Comparison of ENCODE assay signal across 16 cellular contexts in the genomic region with DNA sequence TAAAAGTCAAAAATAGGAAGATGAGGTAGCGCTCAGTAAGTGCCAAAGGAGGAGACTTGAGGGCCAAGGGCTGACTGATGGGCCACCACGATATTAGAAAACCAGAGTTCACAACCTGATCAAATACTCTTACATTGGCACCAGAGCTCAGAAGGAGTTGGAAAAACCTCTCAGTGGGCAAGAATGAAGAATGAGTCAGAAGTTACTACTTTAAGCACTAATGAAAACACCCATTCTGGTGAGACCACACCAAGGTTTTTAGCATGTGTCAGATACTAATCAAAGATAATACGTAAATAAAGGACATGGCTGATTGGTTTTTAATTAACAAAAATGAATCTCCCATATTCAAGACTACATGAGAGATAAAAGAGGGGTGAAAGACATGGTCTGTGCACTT.
DNase-seq lines count a peak whose midpoint lies in the region; ATAC-seq and TF ChIP-seq lines count a peak whose summit lies in the region.
"Had no signal": no experiment of that assay in that cellular context is flagged by ENCODE, and none has a peak within 500 bp of the region (broad histone marks: within the 10 kb centered on the region; RNA-seq: fewer than 3 reads in every experiment).

No MANE protein-coding gene starts in this region.

- no peaks in the 10 kb centered on the region for H3K27me3 Mint-ChIP-seq in chondrocyte (ENCODE audit: low read depth)
- H3K27me3 Mint-ChIP-seq: activated CD4-positive, alpha-beta memory T cell treated with anti-CD3 and anti-CD28 coated beads, Interleukin-2, amount 10 ng/mL, durations not matched to agents 7 days and 5 days had no signal

- peak; percentile 24 for DNase-seq in AG10803 (ENCODE audit: low read depth)
- peak; percentile 57 for DNase-seq in M059J (ENCODE audit: low read depth)
- no peak for DNase-seq in chondrocyte (ENCODE audit: low spot score)
- DNase-seq in Ammon's horn (ENCODE audit: low spot score): no peak
- no peak for DNase-seq in left cardiac atrium
- no peak for DNase-seq in HuH-7 (ENCODE audit: low spot score)
- DNase-seq: activated CD4-positive, alpha-beta memory T cell treated with anti-CD3 and anti-CD28 coated beads, Interleukin-2, amount 10 ng/mL, durations not matched to agents 7 days and 5 days; BE2C; NCI-H2029 treated with DMSO at 0.1 percent for 48 hours; NCI-H524 treated with DMSO at 0.1 percent for 48 hours; OCI-M1 had no signal

- H3K4me3 Mint-ChIP-seq in chondrocyte (ENCODE audit: unreplicated experiment): no peak overlapping the region
- H3K4me3 Mint-ChIP-seq: activated CD4-positive, alpha-beta memory T cell treated with anti-CD3 and anti-CD28 coated beads, Interleukin-2, amount 10 ng/mL, durations not matched to agents 7 days and 5 days; nephron had no signal

- peaks cover 4% of the 10 kb centered on the region for H3K9me3 Mint-ChIP-seq in chondrocyte (ENCODE audit: low read depth)
- H3K9me3 Mint-ChIP-seq: activated CD4-positive, alpha-beta memory T cell treated with anti-CD3 and anti-CD28 coated beads, Interleukin-2, amount 10 ng/mL, durations not matched to agents 7 days and 5 days; nephron had no signal

- peaks cover 18% of the 10 kb centered on the region for H3K36me3 ChIP-seq in neutrophil
- H3K36me3 ChIP-seq: BE2C had no signal

- peak overlapping the region; percentile 71 for H3K27ac ChIP-seq in neutrophil
- H3K27ac ChIP-seq: SK-N-MC had no signal

- H3K36me3 Mint-ChIP-seq in chondrocyte (ENCODE audit: low read depth): peaks cover 26% of the 10 kb centered on the region

- intact Hi-C loops in left cardiac atrium (cut with DNase I): no loop called here

- peak overlapping the region; percentile 94 for H3K27ac Mint-ChIP-seq in chondrocyte (ENCODE audit: unreplicated experiment)
- H3K27ac Mint-ChIP-seq: activated CD4-positive, alpha-beta memory T cell treated with anti-CD3 and anti-CD28 coated beads, Interleukin-2, amount 10 ng/mL, durations not matched to agents 7 days and 5 days; nephron had no signal

- no peaks in the 10 kb centered on the region for H3K27me3 ChIP-seq in neutrophil
- H3K27me3 ChIP-seq: BE2C had no signal

- TF ChIP-seq CTCF in AG10803 (conservative IDR thresholded peaks at IDR 0.05; ENCODE audit: low read length) (no peak), chondrocyte (IDR thresholded peaks at IDR 0.05) (no peak), neutrophil (IDR thresholded peaks at IDR 0.05) (no peak)

- ATAC-seq in left cardiac atrium (no peak), GM19397 (IDR thresholded peaks at IDR 0.05; ENCODE audit: unreplicated experiment) (no peak)
- ATAC-seq: HCT116 had no signal

- no peak overlapping the region for H3K4me3 ChIP-seq in AG10803 (ENCODE audit: low read length)
- H3K4me3 ChIP-seq in neutrophil (ENCODE audit: low read depth in 1 of 2, low read length in 1 of 2): no peak overlapping the region
- H3K4me3 ChIP-seq: SK-N-MC had no signal

- H3K4me1 ChIP-seq in neutrophil (ENCODE audit: control insufficient read depth in 1 of 2, insufficient read depth in 1 of 2, low read depth in 1 of 2, low read length in 1 of 2): peaks cover 10 to 13% of the 10 kb centered on the region in 2 experiments
- H3K4me1 ChIP-seq: BE2C had no signal

- H3K4me1 Mint-ChIP-seq in chondrocyte (ENCODE audit: low read depth): peaks cover 39% of the 10 kb centered on the region

- H3K9me3 ChIP-seq in neutrophil: no peaks in the 10 kb centered on the region
- H3K9me3 ChIP-seq: BE2C had no signal

Comparison
In these comparisons a context has a peak if more than half of its experiments do, and no peak if none do; other contexts are left out.
1. DNase-seq: peak in AG10803 (single experiment) and M059J (single experiment); none in chondrocyte (single experiment), Ammon's horn (single experiment), left cardiac atrium (single experiment) and HuH-7 (single experiment).